35 cellular contexts compared by ENCODE assay signal in genomic region chr2:232545511-232546375, GRCh38. TPM values are rescaled to one million over a fixed set of nuclear protein-coding genes. Genes with fewer than 3 reads are reported as not detected.
DNase-seq lines count a peak whose midpoint lies in the region; ATAC-seq and TF ChIP-seq lines count a peak whose summit lies in the region.
"Had no signal": no experiment of that assay in that cellular context is flagged by ENCODE, and none has a peak within 500 bp of the region (broad histone marks: within the 10 kb centered on the region; RNA-seq: fewer than 3 reads in every experiment).

No MANE protein-coding gene starts in this region.

- peaks cover 42% of the 10 kb centered on the region for H3K4me1 ChIP-seq in BLaER1
- peaks cover 3 to 20% of the 10 kb centered on the region in 2 donors for H3K4me1 ChIP-seq in left lung
- H3K4me1 ChIP-seq: BE2C, breast epithelium had no signal

- H3K9ac ChIP-seq in BLaER1: no peak overlapping the region

- H3K27ac ChIP-seq in BLaER1 (no peak overlapping the region), left lung (no peak overlapping the region)
- H3K27ac ChIP-seq: breast epithelium, epithelial cell of prostate, PC-9, skin epidermis, thoracic aorta had no signal

- H3K9me3 ChIP-seq in BLaER1 (peaks cover 22% of the 10 kb centered on the region), left lung (no peaks in the 10 kb centered on the region)
- H3K9me3 ChIP-seq: BE2C, breast epithelium, thoracic aorta had no signal

- no peak overlapping the region for H3K4me3 ChIP-seq in BLaER1
- no peak overlapping the region for H3K4me3 ChIP-seq in NB4 (ENCODE audit: low read depth, low read length)
- H3K4me3 ChIP-seq in left lung: no peak overlapping the region
- H3K4me3 ChIP-seq: breast epithelium, MG63, PC-9, skin epidermis, thoracic aorta had no signal

- TF ChIP-seq CTCF in NB4 (IDR thresholded peaks at IDR 0.05; ENCODE audit: low read depth, low read length) (no peak), left lung (IDR thresholded peaks at IDR 0.05) (no peak)

- intact Hi-C loops in left lung (cut with DNase I): no loop called here
- intact Hi-C loops in posterior vena cava (cut with DNase I): no loop called here

- no peak for TF ChIP-seq POLR2A in NB4 (IDR thresholded peaks at IDR 0.05; ENCODE audit: extremely low read depth, insufficient read length)

- ATAC-seq in left lung (peak; percentile 47), GM18502 (IDR thresholded peaks at IDR 0.05; ENCODE audit: poor library complexity, unreplicated experiment) (no peak)
- ATAC-seq: activated CD8-positive, alpha-beta T cell treated with anti-CD3 and anti-CD28 coated beads, Interleukin-2, amount 10 ng/mL, durations not matched to agents 7 days and 5 days; activated T-helper 17 cell treated with anti-CD3 and anti-CD28 coated beads, Interleukin-2, amount 50 U/mL, for 72 hours; left colon; naive thymus-derived CD8-positive, alpha-beta T cell had no signal

- H4K20me1 ChIP-seq in BLaER1: peaks cover 55% of the 10 kb centered on the region

- H3K36me3 ChIP-seq in BLaER1 (peaks cover 65% of the 10 kb centered on the region), left lung (no peaks in the 10 kb centered on the region)
- H3K36me3 ChIP-seq: breast epithelium, thoracic aorta had no signal

- no peaks in the 10 kb centered on the region for H3K27me3 ChIP-seq in BLaER1
- peaks cover 0 to 5% of the 10 kb centered on the region in 2 donors for H3K27me3 ChIP-seq in left lung
- H3K27me3 ChIP-seq: BE2C, breast epithelium, MG63 had no signal

- peak overlapping the region; percentile 26 for H3K4me2 ChIP-seq in BLaER1
- H3K4me2 ChIP-seq: PC-9 had no signal

- DNase-seq in NB4 (ENCODE audit: low read depth) (peak; percentile 39), left lung (no peak), posterior vena cava (ENCODE audit: low spot score) (peak; percentile 77), amniotic stem cell (lab: John Stamatoyannopoulos, UW) (no peak), H4 (ENCODE audit: low spot score) (no peak)
- DNase-seq: ACHN; activated CD4-positive, alpha-beta T cell treated with anti-CD3 and anti-CD28 coated beads for 1 hour; activated CD8-positive, alpha-beta T cell treated with anti-CD3 and anti-CD28 coated beads, Interleukin-2, amount 10 ng/mL, durations not matched to agents 7 days and 5 days; BE2C; effector CD8-positive, alpha-beta T cell; EL; H9; hippocampal formation; immature natural killer cell; KG1; left colon; MG63; naive thymus-derived CD8-positive, alpha-beta T cell; NCI-H1436 treated with DMSO at 0.1 percent for 48 hours; NCI-H2081 treated with DMSO at 0.1 percent for 48 hours; NCI-H2227 treated with DMSO at 0.1 percent for 48 hours; NCI-H526; NK-92 treated with Interleukin-12 subunit alpha and Interleukin-12 subunit beta, amount 100 ng/mL, for 24 hours; occipital lobe; PC-9; Right ventricle myocardium superior had no signal

RNA-seq across cellular contexts. Expression of gene TIGD1, which starts 4.6 kb away (rescaled TPM):
- total RNA-seq in left lung (1 to 10 TPM; 3.7 to 3.8 TPM), posterior vena cava (1 to 10 TPM; 2.2 to 3.0 TPM)
- total RNA-seq in H4 (2014; rRNA removed; shearing (Covaris generic)): 4.8 and 5.4 TPM in 2 replicates

RNA-seq across cellular contexts. Expression of gene EIF4E2, which starts 4.7 kb away (rescaled TPM):
- total RNA-seq in left lung: 10 to 100 TPM; 67.4 to 71.1 TPM
- total RNA-seq in posterior vena cava: 10 to 100 TPM; 49.1 to 49.6 TPM
- total RNA-seq in H4 (2014; rRNA removed; shearing (Covaris generic)): 97.7 and 277 TPM in 2 replicates

RNA-seq across cellular contexts. Expression of gene CHRNG, which starts 6.3 kb away (rescaled TPM):
- total RNA-seq in left lung: not detected
- total RNA-seq in posterior vena cava: not detected
- not detected in 2 replicates for total RNA-seq in H4 (2014; rRNA removed; shearing (Covaris generic))
- total RNA-seq: activated CD8-positive, alpha-beta T cell treated with anti-CD3 and anti-CD28 coated beads, Interleukin-2, amount 10 ng/mL, durations not matched to agents 7 days and 5 days; activated T-helper 17 cell treated with anti-CD3 and anti-CD28 coated beads, Interleukin-2, amount 50 U/mL, for 72 hours; breast epithelium; H9; left colon; mesothelial cell of epicardium; naive thymus-derived CD8-positive, alpha-beta T cell; PC-9; Right ventricle myocardium superior; T-helper 2 cell treated with Interferon-gamma antibody and Interleukin-4, amounts not matched to agents 100 ng/mL and 5 ng/mL, for 36 hours; thoracic aorta had no signal

RNA-seq across cellular contexts. Expression of gene CHRND, which starts 19.8 kb away (rescaled TPM):
- total RNA-seq in left lung (not detected), posterior vena cava (not detected)
- not detected in 2 replicates for total RNA-seq in H4 (2014; rRNA removed; shearing (Covaris generic))
- total RNA-seq: activated CD8-positive, alpha-beta T cell treated with anti-CD3 and anti-CD28 coated beads, Interleukin-2, amount 10 ng/mL, durations not matched to agents 7 days and 5 days; activated T-helper 17 cell treated with anti-CD3 and anti-CD28 coated beads, Interleukin-2, amount 50 U/mL, for 72 hours; breast epithelium; H9; left colon; mesothelial cell of epicardium; naive thymus-derived CD8-positive, alpha-beta T cell; occipital lobe; PC-9; Right ventricle myocardium superior; T-helper 2 cell treated with Interferon-gamma antibody and Interleukin-4, amounts not matched to agents 100 ng/mL and 5 ng/mL, for 36 hours; thoracic aorta had no signal

RNA-seq across cellular contexts. Expression of gene PRSS56, which starts 25.6 kb away (rescaled TPM):
- total RNA-seq in left lung: not detected
- total RNA-seq in posterior vena cava: not detected
- total RNA-seq in H4 (2014; rRNA removed; shearing (Covaris generic)): not detected in 2 replicates
- total RNA-seq: activated CD8-positive, alpha-beta T cell treated with anti-CD3 and anti-CD28 coated beads, Interleukin-2, amount 10 ng/mL, durations not matched to agents 7 days and 5 days; activated T-helper 17 cell treated with anti-CD3 and anti-CD28 coated beads, Interleukin-2, amount 50 U/mL, for 72 hours; breast epithelium; H9; left colon; mesothelial cell of epicardium; naive thymus-derived CD8-positive, alpha-beta T cell; occipital lobe; PC-9; T-helper 2 cell treated with Interferon-gamma antibody and Interleukin-4, amounts not matched to agents 100 ng/mL and 5 ng/mL, for 36 hours; thoracic aorta had no signal

Comparison
In these comparisons a context has a peak if more than half of its experiments do, and no peak if none do; other contexts are left out.
1. DNase-seq: peak in NB4 (single experiment) and posterior vena cava (single experiment); none in left lung (0 of 2), amniotic stem cell (single experiment) and H4 (single experiment).